ENCODE assay signal across 10 cellular contexts in the genomic region with DNA sequence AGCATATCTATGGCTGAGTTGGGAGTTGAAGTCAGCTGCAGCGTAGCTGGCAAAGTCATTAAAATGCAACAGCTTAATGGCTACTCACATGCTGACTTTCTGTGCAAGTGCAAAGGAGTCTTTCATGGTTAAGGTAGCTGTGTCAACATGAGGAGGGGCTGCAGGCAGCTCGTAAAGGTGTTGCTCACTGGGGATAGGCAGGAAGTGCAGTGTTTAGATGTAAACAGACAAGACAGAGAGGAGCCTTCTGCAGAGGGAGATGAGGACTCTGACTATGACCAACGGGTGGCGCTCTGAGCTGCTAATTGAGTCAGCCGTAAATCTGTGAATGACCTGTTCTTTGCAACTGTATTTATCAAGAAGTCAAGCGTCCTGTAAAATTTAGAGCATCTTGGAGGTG. TPM values are rescaled to one million over a fixed set of nuclear protein-coding genes. Genes with fewer than 3 reads are reported as not detected.
DNase-seq lines count a peak whose midpoint lies in the region; ATAC-seq and TF ChIP-seq lines count a peak whose summit lies in the region.
"Had no signal": no experiment of that assay in that cellular context is flagged by ENCODE, and none has a peak within 500 bp of the region (broad histone marks: within the 10 kb centered on the region; RNA-seq: fewer than 3 reads in every experiment).

No MANE protein-coding gene starts in this region.

- intact Hi-C loops in colonic mucosa (cut with DNase I): loop anchor here (5.0 kb wide), 1 partner anchor 293 kb away; no protein-coding TSS in a partner anchor

- no peak overlapping the region for H3K27ac ChIP-seq in colonic mucosa

- no peak for ATAC-seq in HG02763 (IDR thresholded peaks at IDR 0.05; ENCODE audit: unreplicated experiment)

- TF ChIP-seq CTCF in colonic mucosa (IDR thresholded peaks at IDR 0.05): no peak

- no peaks in the 10 kb centered on the region for H3K27me3 ChIP-seq in colonic mucosa

- H3K9ac ChIP-seq in colonic mucosa (ENCODE audit: low read depth in 2 of 2, low read length in 2 of 2): no peak overlapping the region

- H3K9me3 ChIP-seq in colonic mucosa: no peaks in the 10 kb centered on the region

- H3K36me3 ChIP-seq in colonic mucosa: no peaks in the 10 kb centered on the region

- H3K4me1 ChIP-seq in colonic mucosa: no peaks in the 10 kb centered on the region

- no peak overlapping the region for H3K4me3 ChIP-seq in colonic mucosa

- DNase-seq in NCI-H1694 (lab: John Stamatoyannopoulos, UW): peak; percentile 62
- DNase-seq in NCI-H1694 treated with DMSO at 0.1 percent for 48 hours (lab: John Stamatoyannopoulos, UW): no peak
- peak; percentile 6 for DNase-seq in NCI-H1092 (lab: John Stamatoyannopoulos, UW)
- peak; percentile 58 for DNase-seq in colonic mucosa
- DNase-seq in putamen (ENCODE audit: low spot score): peak; percentile 44
- no peak for DNase-seq in OCI-M2 (lab: John Stamatoyannopoulos, UW; ENCODE audit: unreplicated experiment)
- DNase-seq in NCI-H226: no peak

RNA-seq across cellular contexts. Expression of a gene that starts 22.3 kb away (rescaled TPM):
- total RNA-seq in colonic mucosa: 10 to 100 TPM in 1 of 2 donors, 1 to 10 TPM in 1; 5.5 to 12.7 TPM
- total RNA-seq: B cell; T-helper 2 cell treated with Interferon-gamma antibody and Interleukin-4, amounts not matched to agents 100 ng/mL and 5 ng/mL, for 36 hours had no signal

Comparison
In these comparisons a context has a peak if more than half of its experiments do, and no peak if none do; other contexts are left out.
1. DNase-seq: peak in NCI-H1694 (single experiment), NCI-H1092 (single experiment), colonic mucosa (single experiment) and putamen (single experiment); none in NCI-H1694 treated with DMSO at 0.1 percent for 48 hours (single experiment), OCI-M2 (single experiment) and NCI-H226 (single experiment).